9 cellular contexts compared by ENCODE assay signal in genomic region chr11:124174001-124174400, GRCh38. TPM values are rescaled to one million over a fixed set of nuclear protein-coding genes. Genes with fewer than 3 reads are reported as not detected.
A peak's percentile ranks its signal among the peaks of the same experiment; 100 is the strongest.
DNase-seq lines count a peak whose midpoint lies in the region; ATAC-seq and TF ChIP-seq lines count a peak whose summit lies in the region.
"Had no signal": no experiment of that assay in that cellular context is flagged by ENCODE, and none has a peak within 500 bp of the region (broad histone marks: within the 10 kb centered on the region; RNA-seq: fewer than 3 reads in every experiment).

No MANE protein-coding gene starts in this region.

- no peak overlapping the region for H2BK5ac ChIP-seq in trophoblast cell (ENCODE audit: low read depth, low read length, poor library complexity)

- no peak overlapping the region for H3K4ac ChIP-seq in trophoblast cell (ENCODE audit: low read depth, low read length)

- no peaks in the 10 kb centered on the region for H3K79me1 ChIP-seq in trophoblast cell (ENCODE audit: low read length)

- no peaks in the 10 kb centered on the region; the same call in 1 of the 2 replicates for H4K20me1 ChIP-seq in GM23338 (replicated peaks; ENCODE audit: insufficient read depth)

- H2AK5ac ChIP-seq in trophoblast cell (ENCODE audit: low read length): no peak overlapping the region

- no peak overlapping the region for H3K23ac ChIP-seq in trophoblast cell (ENCODE audit: low read length)

- no peaks in the 10 kb centered on the region for H3K9me3 ChIP-seq in trophoblast cell (ENCODE audit: insufficient read depth, low read depth, low read length)

- ATAC-seq in GM23338 (peak; percentile 89), HG02571 (IDR thresholded peaks at IDR 0.05; ENCODE audit: unreplicated experiment) (no peak)

- H3K36me3 ChIP-seq in GM23338 (ENCODE audit: insufficient read depth) (no peaks in the 10 kb centered on the region), trophoblast cell (ENCODE audit: control insufficient read depth in 1 of 2, insufficient read depth in 2 of 2, low read length in 2 of 2) (no peaks in the 10 kb centered on the region)

- no peak overlapping the region for H2BK12ac ChIP-seq in trophoblast cell (ENCODE audit: low read length)

- H3K14ac ChIP-seq in trophoblast cell (ENCODE audit: low read length): no peak overlapping the region

- H3K36me3 Mint-ChIP-seq in GM23338 (ENCODE audit: low read depth): peaks cover 6% of the 10 kb centered on the region; the same call in 1 of the 3 replicates
- no peaks in the 10 kb centered on the region for H3K36me3 Mint-ChIP-seq in osteocyte (ENCODE audit: unreplicated experiment)

- H3K9me3 Mint-ChIP-seq in GM23338 (peaks cover 6% of the 10 kb centered on the region), osteocyte (ENCODE audit: unreplicated experiment) (no peaks in the 10 kb centered on the region)

- H3K27ac Mint-ChIP-seq in GM23338 (no peak overlapping the region; the same call in 1 of the 2 replicates), osteocyte (ENCODE audit: unreplicated experiment) (no peak overlapping the region)

- H3K4me1 Mint-ChIP-seq in GM23338: peaks cover 8% of the 10 kb centered on the region; the same call in 2 of the 3 replicates
- H3K4me1 Mint-ChIP-seq in osteocyte (ENCODE audit: unreplicated experiment): no peaks in the 10 kb centered on the region

- H3K4me2 ChIP-seq in GM23338 (no peak overlapping the region), trophoblast cell (ENCODE audit: low read length) (no peak overlapping the region)

- no peak overlapping the region for H3K9ac ChIP-seq in trophoblast cell (ENCODE audit: low read length)

- peak; percentile 91 for DNase-seq in GM23338 (ENCODE audit: low spot score)
- peak; percentile 76 for DNase-seq in NCI-H2227 (lab: John Stamatoyannopoulos, UW; ENCODE audit: unreplicated experiment)
- DNase-seq in epithelial cell of esophagus (ENCODE audit: low read depth): peak; percentile 74
- peak; percentile 44 to 90 for DNase-seq in trophoblast cell
- no peak for DNase-seq in HT-29 (ENCODE audit: low spot score)
- no peak for DNase-seq in NCI-H2107 (lab: John Stamatoyannopoulos, UW)
- DNase-seq in osteocyte (ENCODE audit: extremely low spot score, unreplicated experiment): no peak

- H3K4me3 ChIP-seq in GM23338 (no peak overlapping the region), epithelial cell of esophagus (ENCODE audit: low read length) (no peak overlapping the region), trophoblast cell (ENCODE audit: low read depth, low read length) (no peak overlapping the region)

- WGBS in trophoblast cell (ENCODE audit: extremely low coverage, insufficient coverage, insufficient read length): no CpG with 5 or more reads among the region's 3 CpGs

- H3F3A ChIP-seq in GM23338 (replicated peaks; ENCODE audit: low read depth): no peaks in the 10 kb centered on the region

- H2BK120ac ChIP-seq in trophoblast cell (ENCODE audit: insufficient read depth, low read length, poor library complexity): no peak overlapping the region

- H4K91ac ChIP-seq in trophoblast cell (ENCODE audit: low read depth, low read length): no peak overlapping the region

- H3K27ac ChIP-seq in GM23338 (ENCODE audit: low read depth) (no peak overlapping the region), trophoblast cell (ENCODE audit: low read depth, low read length) (no peak overlapping the region)

- TF ChIP-seq CTCF in GM23338 (conservative IDR thresholded peaks at IDR 0.05; ENCODE audit: low read depth in 2 of 2) (no peak), epithelial cell of esophagus (IDR thresholded peaks at IDR 0.05; ENCODE audit: insufficient read depth, low read depth, low read length, missing control alignments) (no peak), osteocyte (IDR thresholded peaks at IDR 0.05) (no peak)

- H3K79me2 ChIP-seq in GM23338 (replicated peaks; ENCODE audit: insufficient read depth) (no peaks in the 10 kb centered on the region), trophoblast cell (ENCODE audit: control insufficient read depth, insufficient read depth, low read length, poor library complexity) (no peaks in the 10 kb centered on the region)

- H3K9me2 ChIP-seq in GM23338 (ENCODE audit: insufficient read depth): no peaks in the 10 kb centered on the region

- H3K27me3 Mint-ChIP-seq in GM23338 (ENCODE audit: insufficient read depth, low read depth, poor library complexity) (peaks cover 30% of the 10 kb centered on the region), osteocyte (ENCODE audit: unreplicated experiment) (peaks cover 2% of the 10 kb centered on the region)

- H4K12ac ChIP-seq in trophoblast cell (ENCODE audit: low read depth, low read length): no peak overlapping the region

- no peak overlapping the region for H4K8ac ChIP-seq in trophoblast cell (ENCODE audit: low read depth, low read length)

- no peaks in the 10 kb centered on the region; the same call in 1 of the 2 replicates for H3K4me1 ChIP-seq in GM23338 (ENCODE audit: insufficient read depth)
- H3K4me1 ChIP-seq in trophoblast cell (ENCODE audit: control insufficient read depth in 1 of 2, insufficient read depth in 2 of 2, low read length in 2 of 2): no peaks in the 10 kb centered on the region

- H3K4me3 Mint-ChIP-seq in GM23338 (no peak overlapping the region), osteocyte (ENCODE audit: unreplicated experiment) (no peak overlapping the region)

- H2AFZ ChIP-seq in GM23338 (no peak overlapping the region), trophoblast cell (ENCODE audit: insufficient read depth, low read length, poor library complexity) (no peak overlapping the region)

- H3K18ac ChIP-seq in trophoblast cell (ENCODE audit: low read length): no peak overlapping the region

- H3K27me3 ChIP-seq in GM23338 (ENCODE audit: insufficient read depth) (peaks cover 70% of the 10 kb centered on the region), trophoblast cell (ENCODE audit: insufficient read depth, low read length) (no peaks in the 10 kb centered on the region)

TF ChIP-seq in GM23338, 12 proteins besides CTCF, POLR2A, EP300 and RAD21 (continues in another document):
- TF ChIP-seq, protein P1, sequence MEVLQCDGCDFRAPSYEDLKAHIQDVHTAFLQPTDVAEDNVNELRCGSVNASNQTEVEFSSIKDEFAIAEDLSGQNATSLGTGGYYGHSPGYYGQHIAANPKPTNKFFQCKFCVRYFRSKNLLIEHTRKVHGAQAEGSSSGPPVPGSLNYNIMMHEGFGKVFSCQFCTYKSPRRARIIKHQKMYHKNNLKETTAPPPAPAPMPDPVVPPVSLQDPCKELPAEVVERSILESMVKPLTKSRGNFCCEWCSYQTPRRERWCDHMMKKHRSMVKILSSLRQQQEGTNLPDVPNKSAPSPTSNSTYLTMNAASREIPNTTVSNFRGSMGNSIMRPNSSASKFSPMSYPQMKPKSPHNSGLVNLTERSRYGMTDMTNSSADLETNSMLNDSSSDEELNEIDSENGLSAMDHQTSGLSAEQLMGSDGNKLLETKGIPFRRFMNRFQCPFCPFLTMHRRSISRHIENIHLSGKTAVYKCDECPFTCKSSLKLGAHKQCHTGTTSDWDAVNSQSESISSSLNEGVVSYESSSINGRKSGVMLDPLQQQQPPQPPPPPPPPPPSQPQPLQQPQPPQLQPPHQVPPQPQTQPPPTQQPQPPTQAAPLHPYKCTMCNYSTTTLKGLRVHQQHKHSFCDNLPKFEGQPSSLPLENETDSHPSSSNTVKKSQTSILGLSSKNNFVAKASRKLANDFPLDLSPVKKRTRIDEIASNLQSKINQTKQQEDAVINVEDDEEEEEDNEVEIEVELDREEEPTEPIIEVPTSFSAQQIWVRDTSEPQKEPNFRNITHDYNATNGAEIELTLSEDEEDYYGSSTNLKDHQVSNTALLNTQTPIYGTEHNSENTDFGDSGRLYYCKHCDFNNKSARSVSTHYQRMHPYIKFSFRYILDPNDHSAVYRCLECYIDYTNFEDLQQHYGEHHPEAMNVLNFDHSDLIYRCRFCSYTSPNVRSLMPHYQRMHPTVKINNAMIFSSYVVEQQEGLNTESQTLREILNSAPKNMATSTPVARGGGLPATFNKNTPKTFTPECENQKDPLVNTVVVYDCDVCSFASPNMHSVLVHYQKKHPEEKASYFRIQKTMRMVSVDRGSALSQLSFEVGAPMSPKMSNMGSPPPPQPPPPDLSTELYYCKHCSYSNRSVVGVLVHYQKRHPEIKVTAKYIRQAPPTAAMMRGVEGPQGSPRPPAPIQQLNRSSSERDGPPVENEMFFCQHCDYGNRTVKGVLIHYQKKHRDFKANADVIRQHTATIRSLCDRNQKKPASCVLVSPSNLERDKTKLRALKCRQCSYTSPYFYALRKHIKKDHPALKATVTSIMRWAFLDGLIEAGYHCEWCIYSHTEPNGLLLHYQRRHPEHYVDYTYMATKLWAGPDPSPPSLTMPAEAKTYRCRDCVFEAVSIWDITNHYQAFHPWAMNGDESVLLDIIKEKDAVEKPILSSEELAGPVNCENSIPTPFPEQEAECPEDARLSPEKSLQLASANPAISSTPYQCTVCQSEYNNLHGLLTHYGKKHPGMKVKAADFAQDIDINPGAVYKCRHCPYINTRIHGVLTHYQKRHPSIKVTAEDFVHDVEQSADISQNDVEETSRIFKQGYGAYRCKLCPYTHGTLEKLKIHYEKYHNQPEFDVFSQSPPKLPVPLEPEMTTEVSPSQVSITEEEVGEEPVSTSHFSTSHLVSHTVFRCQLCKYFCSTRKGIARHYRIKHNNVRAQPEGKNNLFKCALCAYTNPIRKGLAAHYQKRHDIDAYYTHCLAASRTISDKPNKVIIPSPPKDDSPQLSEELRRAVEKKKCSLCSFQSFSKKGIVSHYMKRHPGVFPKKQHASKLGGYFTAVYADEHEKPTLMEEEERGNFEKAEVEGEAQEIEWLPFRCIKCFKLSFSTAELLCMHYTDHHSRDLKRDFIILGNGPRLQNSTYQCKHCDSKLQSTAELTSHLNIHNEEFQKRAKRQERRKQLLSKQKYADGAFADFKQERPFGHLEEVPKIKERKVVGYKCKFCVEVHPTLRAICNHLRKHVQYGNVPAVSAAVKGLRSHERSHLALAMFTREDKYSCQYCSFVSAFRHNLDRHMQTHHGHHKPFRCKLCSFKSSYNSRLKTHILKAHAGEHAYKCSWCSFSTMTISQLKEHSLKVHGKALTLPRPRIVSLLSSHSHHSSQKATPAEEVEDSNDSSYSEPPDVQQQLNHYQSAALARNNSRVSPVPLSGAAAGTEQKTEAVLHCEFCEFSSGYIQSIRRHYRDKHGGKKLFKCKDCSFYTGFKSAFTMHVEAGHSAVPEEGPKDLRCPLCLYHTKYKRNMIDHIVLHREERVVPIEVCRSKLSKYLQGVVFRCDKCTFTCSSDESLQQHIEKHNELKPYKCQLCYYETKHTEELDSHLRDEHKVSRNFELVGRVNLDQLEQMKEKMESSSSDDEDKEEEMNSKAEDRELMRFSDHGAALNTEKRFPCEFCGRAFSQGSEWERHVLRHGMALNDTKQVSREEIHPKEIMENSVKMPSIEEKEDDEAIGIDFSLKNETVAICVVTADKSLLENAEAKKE (CRISPR knock-in tag; IDR thresholded peaks at IDR 0.05): no peak
- TF ChIP-seq EZH2 (IDR thresholded peaks at IDR 0.05; ENCODE audit: low read depth, unreplicated experiment): no peak

RNA-seq across cellular contexts. Expression of gene OR10D3, which starts 9.1 kb away (rescaled TPM):
- total RNA-seq in GM23338 (2014; rRNA removed; shearing (Covaris generic)): not detected in 2 replicates
- not detected in 2 replicates for polyA plus RNA-seq in GM23338 (2016; fragmentation: Nextera tagmentation; extraction: Ambion mirVana)
- not detected in 2 replicates for polyA plus RNA-seq in trophoblast cell (2013)
- total RNA-seq in HT-29 (2014; rRNA removed; shearing (Covaris generic)): not detected in 2 replicates
- total RNA-seq in osteocyte: not detected in 2 replicates
- total RNA-seq: activated CD8-positive, alpha-beta memory T cell treated with anti-CD3 and anti-CD28 coated beads for 36 hours had no signal

RNA-seq across cellular contexts. Expression of gene VWA5A, which starts 58.8 kb away (rescaled TPM):
- total RNA-seq in GM23338 (2014; rRNA removed; shearing (Covaris generic)): 13.5 and 15.2 TPM in 2 replicates
- 10.0 and 10.4 TPM in 2 replicates for polyA plus RNA-seq in GM23338 (2016; fragmentation: Nextera tagmentation; extraction: Ambion mirVana)
- polyA plus RNA-seq in trophoblast cell (2013): 12.4 and 13.3 TPM in 2 replicates
- 0.18 and 0.81 TPM in 2 replicates for total RNA-seq in HT-29 (2014; rRNA removed; shearing (Covaris generic))
- total RNA-seq in osteocyte: 10.0 and 10.5 TPM in 2 replicates

Comparison
In these comparisons a context has a peak if more than half of its experiments do, and no peak if none do; other contexts are left out.
1. DNase-seq: peak in GM23338 (single experiment), NCI-H2227 (single experiment), epithelial cell of esophagus (single experiment) and trophoblast cell (2 of 2); none in HT-29 (single experiment), NCI-H2107 (single experiment) and osteocyte (single experiment).